Comparison of ENCODE assay signal across 1 cellular context in the genomic region with DNA sequence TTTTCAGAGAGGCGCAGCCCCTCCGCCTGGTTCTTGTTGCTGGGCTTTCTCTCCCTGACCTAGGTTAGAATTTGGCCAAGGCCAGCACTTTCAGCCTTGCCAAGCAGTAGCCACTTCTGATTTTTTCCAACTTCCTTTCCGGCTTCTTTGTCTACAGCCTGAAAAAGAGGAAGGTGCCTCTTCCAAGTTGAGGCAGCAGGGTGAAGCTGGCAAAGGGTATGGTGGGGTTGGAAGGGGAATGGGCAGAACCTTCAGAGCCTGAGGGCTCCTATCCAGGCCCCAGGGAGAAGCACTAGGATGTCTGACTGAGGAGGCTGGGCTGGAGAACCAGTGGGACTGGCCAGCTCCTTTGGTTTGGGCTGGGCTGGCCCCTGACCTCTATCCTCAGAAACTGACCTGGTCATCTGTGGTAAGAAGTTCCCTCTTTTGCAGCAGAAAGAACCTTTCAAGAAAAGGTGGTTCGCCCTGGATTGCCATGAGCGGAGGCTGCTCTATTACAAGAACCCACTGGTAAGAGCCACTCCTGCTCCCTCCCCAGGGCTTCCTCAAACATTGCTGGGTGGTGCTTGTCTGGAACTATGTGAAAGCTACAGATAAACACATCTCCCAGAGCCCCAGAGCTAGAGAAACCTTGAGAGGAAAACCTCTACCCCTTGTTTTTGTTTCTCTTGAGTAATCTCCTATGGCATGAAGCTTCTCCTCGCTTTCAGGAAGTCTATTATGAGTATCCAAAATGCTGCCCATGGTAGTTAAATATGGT.
TF ChIP-seq lines count a peak whose summit lies in the region.

No MANE protein-coding gene starts in this region.

TF ChIP-seq in IMR-90, 13 proteins besides CTCF, POLR2A, EP300 and RAD21:
- TF ChIP-seq SMC3 (IDR thresholded peaks at IDR 0.05; ENCODE audit: low read depth, low read length) = no peak
- TF ChIP-seq USF2 (IDR thresholded peaks at IDR 0.05; ENCODE audit: low read depth, low read length) = no peak
- no peak for TF ChIP-seq MXI1 (IDR thresholded peaks at IDR 0.05; ENCODE audit: borderline replicate concordance, low read depth, low read length)
- no peak for TF ChIP-seq BHLHE40 (IDR thresholded peaks at IDR 0.05; ENCODE audit: low read depth, low read length)
- TF ChIP-seq CEBPB (IDR thresholded peaks at IDR 0.05; ENCODE audit: low read depth, low read length) = no peak
- TF ChIP-seq, protein P1, sequence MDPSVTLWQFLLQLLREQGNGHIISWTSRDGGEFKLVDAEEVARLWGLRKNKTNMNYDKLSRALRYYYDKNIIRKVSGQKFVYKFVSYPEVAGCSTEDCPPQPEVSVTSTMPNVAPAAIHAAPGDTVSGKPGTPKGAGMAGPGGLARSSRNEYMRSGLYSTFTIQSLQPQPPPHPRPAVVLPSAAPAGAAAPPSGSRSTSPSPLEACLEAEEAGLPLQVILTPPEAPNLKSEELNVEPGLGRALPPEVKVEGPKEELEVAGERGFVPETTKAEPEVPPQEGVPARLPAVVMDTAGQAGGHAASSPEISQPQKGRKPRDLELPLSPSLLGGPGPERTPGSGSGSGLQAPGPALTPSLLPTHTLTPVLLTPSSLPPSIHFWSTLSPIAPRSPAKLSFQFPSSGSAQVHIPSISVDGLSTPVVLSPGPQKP (IDR thresholded peaks at IDR 0.05; ENCODE audit: borderline replicate concordance, low read depth, low read length) = no peak
- no peak for TF ChIP-seq CHD1 (IDR thresholded peaks at IDR 0.05; ENCODE audit: low read depth, low read length)
- TF ChIP-seq MAFK (IDR thresholded peaks at IDR 0.05; ENCODE audit: low read depth, low read length) = no peak
- no peak for TF ChIP-seq NFE2L2 (IDR thresholded peaks at IDR 0.05; ENCODE audit: low read depth, low read length)
- no peak for TF ChIP-seq RFX5 (IDR thresholded peaks at IDR 0.05; ENCODE audit: low read depth, low read length)
- no peak for TF ChIP-seq FOS (IDR thresholded peaks at IDR 0.05; ENCODE audit: low read depth, low read length)
- TF ChIP-seq MAZ (IDR thresholded peaks at IDR 0.05; ENCODE audit: borderline replicate concordance, low read depth, low read length) = no peak
- TF ChIP-seq RCOR1 (IDR thresholded peaks at IDR 0.05; ENCODE audit: insufficient replicate concordance, low read length) = no peak
